19 cellular contexts compared by ENCODE assay signal in genomic region chr10:72068126-72068765, GRCh38. TPM values are rescaled to one million over a fixed set of nuclear protein-coding genes. Genes with fewer than 3 reads are reported as not detected.
DNase-seq lines count a peak whose midpoint lies in the region; ATAC-seq and TF ChIP-seq lines count a peak whose summit lies in the region.
"Had no signal": no experiment of that assay in that cellular context is flagged by ENCODE, and none has a peak within 500 bp of the region (broad histone marks: within the 10 kb centered on the region; RNA-seq: fewer than 3 reads in every experiment).

No MANE protein-coding gene starts in this region.

- H3K27ac Mint-ChIP-seq in activated CD8-positive, alpha-beta T cell treated with anti-CD3 and anti-CD28 coated beads for 36 hours, result peak overlapping the region; percentile 64
- H3K27ac Mint-ChIP-seq in activated CD8-positive, alpha-beta T cell treated with anti-CD3 and anti-CD28 coated beads, Interleukin-2, amount 10 ng/mL, durations not matched to agents 7 days and 5 days, result no peak overlapping the region
- peak overlapping the region; percentile 93 for H3K27ac Mint-ChIP-seq in central memory CD8-positive, alpha-beta T cell (ENCODE audit: low read depth)
- H3K27ac Mint-ChIP-seq in WTC11, result no peak overlapping the region; the same call in 1 of the 2 replicates

- no peak overlapping the region for H3K4me3 Mint-ChIP-seq in activated CD8-positive, alpha-beta T cell treated with anti-CD3 and anti-CD28 coated beads for 36 hours
- no peak overlapping the region for H3K4me3 Mint-ChIP-seq in activated CD8-positive, alpha-beta T cell treated with anti-CD3 and anti-CD28 coated beads, Interleukin-2, amount 10 ng/mL, durations not matched to agents 7 days and 5 days
- no peak overlapping the region for H3K4me3 Mint-ChIP-seq in central memory CD8-positive, alpha-beta T cell
- H3K4me3 Mint-ChIP-seq in WTC11, result no peak overlapping the region
- H3K4me3 Mint-ChIP-seq: endodermal cell had no signal

- H3K4me1 ChIP-seq in HEK293 (ENCODE audit: control insufficient read depth, insufficient read depth, low read length) (0 out of 2 replicates have a peak, but pooled peaks cover 4% of the 10 kb centered on the region), osteoblast (ENCODE audit: insufficient read depth, low read length) (no peaks in the 10 kb centered on the region)
- H3K4me1 ChIP-seq: suprapubic skin had no signal

- peaks cover 19% of the 10 kb centered on the region for H3K27me3 ChIP-seq in osteoblast (ENCODE audit: insufficient read depth, low read length)
- H3K27me3 ChIP-seq: spleen, suprapubic skin had no signal

- no peaks in the 10 kb centered on the region for H4K20me1 ChIP-seq in osteoblast (ENCODE audit: insufficient read depth, low read length)

- H3K79me2 ChIP-seq in osteoblast (ENCODE audit: insufficient read depth, low read length), result no peaks in the 10 kb centered on the region

- no peak for ATAC-seq in activated CD8-positive, alpha-beta T cell treated with anti-CD3 and anti-CD28 coated beads for 36 hours
- no peak for ATAC-seq in activated CD8-positive, alpha-beta T cell treated with anti-CD3 and anti-CD28 coated beads, Interleukin-2, amount 10 ng/mL, durations not matched to agents 7 days and 5 days
- peak; percentile 11 for ATAC-seq in central memory CD8-positive, alpha-beta T cell (replicated peaks; ENCODE audit: extremely low read depth, poor library complexity, severe bottlenecking)
- ATAC-seq in WTC11 (no peak), HG03025 (IDR thresholded peaks at IDR 0.05; ENCODE audit: low FRiP score, unreplicated experiment) (no peak)

- H3K9me3 ChIP-seq in HEK293 (ENCODE audit: control insufficient read depth, insufficient read depth, low read depth, low read length) (no peaks in the 10 kb centered on the region), osteoblast (ENCODE audit: low read depth, low read length) (no peaks in the 10 kb centered on the region)
- H3K9me3 ChIP-seq: spleen, suprapubic skin had no signal

- CTCF ChIA-PET in activated CD8-positive, alpha-beta T cell treated with anti-CD3 and anti-CD28 coated beads for 36 hours (lab: Charles Lee), result interaction anchor here (1.3 to 1.9 kb wide), 2 partner anchors 16 to 19 kb away, joined by 3 to 9 read pairs; no protein-coding TSS in a partner anchor
- CTCF ChIA-PET in activated CD8-positive, alpha-beta T cell treated with anti-CD3 and anti-CD28 coated beads, Interleukin-2, amount 10 ng/mL, durations not matched to agents 7 days and 5 days (lab: Charles Lee), result interaction anchor here (1.2 to 1.6 kb wide), 3 partner anchors 8 to 272 kb away, joined by 4 read pairs; no protein-coding TSS in a partner anchor
- CTCF ChIA-PET in HEK293 (lab: Yijun Ruan, JAX) (interaction anchor here (0.5 to 2.8 kb wide), 6 partner anchors 8 to 232 kb away, joined by 3 to 16 read pairs (median 4); no protein-coding TSS in a partner anchor), WTC11 (lab: Charles Lee) (interaction anchor here (1.5 to 6.7 kb wide), 5 partner anchors 11 to 264 kb away, joined by 4 to 84 read pairs (median 5); no protein-coding TSS in a partner anchor)

- POLR2A ChIA-PET in activated CD8-positive, alpha-beta T cell treated with anti-CD3 and anti-CD28 coated beads for 36 hours (lab: Charles Lee), result interaction anchor here (0.9 to 2.9 kb wide), 3 partner anchors 10 to 154 kb away, joined by 3 to 13 read pairs (median 6); no protein-coding TSS in a partner anchor
- POLR2A ChIA-PET in activated CD8-positive, alpha-beta T cell treated with anti-CD3 and anti-CD28 coated beads, Interleukin-2, amount 10 ng/mL, durations not matched to agents 7 days and 5 days (lab: Charles Lee), result interaction anchor here (1.1 to 1.2 kb wide), 2 partner anchors 8 to 11 kb away, joined by 3 read pairs; no protein-coding TSS in a partner anchor
- POLR2A ChIA-PET in HEK293 (lab: Yijun Ruan, JAX) (no interaction called here), WTC11 (lab: Charles Lee) (no interaction called here)

- H3K27ac ChIP-seq in HEK293 (ENCODE audit: extremely low read depth, low read depth, low read length) (no peak overlapping the region), osteoblast (ENCODE audit: low read depth, low read length) (no peak overlapping the region)
- H3K27ac ChIP-seq: suprapubic skin had no signal

- peaks cover 64% of the 10 kb centered on the region for H3K36me3 Mint-ChIP-seq in activated CD8-positive, alpha-beta T cell treated with anti-CD3 and anti-CD28 coated beads for 36 hours (ENCODE audit: low read depth)
- peaks cover 80% of the 10 kb centered on the region for H3K36me3 Mint-ChIP-seq in activated CD8-positive, alpha-beta T cell treated with anti-CD3 and anti-CD28 coated beads, Interleukin-2, amount 10 ng/mL, durations not matched to agents 7 days and 5 days (ENCODE audit: low read depth)
- peaks cover 90% of the 10 kb centered on the region for H3K36me3 Mint-ChIP-seq in central memory CD8-positive, alpha-beta T cell (ENCODE audit: insufficient read depth)
- H3K36me3 Mint-ChIP-seq in WTC11, result no peaks in the 10 kb centered on the region

- no peak overlapping the region for H3K4me2 ChIP-seq in osteoblast (ENCODE audit: insufficient read depth, low read length)
- H3K4me2 ChIP-seq: A549 had no signal

- H2AFZ ChIP-seq in osteoblast (ENCODE audit: low read length), result no peak overlapping the region

- H3K36me3 ChIP-seq in HEK293 (ENCODE audit: control insufficient read depth in 2 of 2, insufficient read depth in 1 of 2, low read length in 2 of 2) (no peaks in the 10 kb centered on the region), osteoblast (ENCODE audit: insufficient read depth, low read length) (no peaks in the 10 kb centered on the region)
- H3K36me3 ChIP-seq: suprapubic skin had no signal

- H3K9me3 Mint-ChIP-seq in activated CD8-positive, alpha-beta T cell treated with anti-CD3 and anti-CD28 coated beads for 36 hours, result peaks cover 1% of the 10 kb centered on the region
- H3K9me3 Mint-ChIP-seq in activated CD8-positive, alpha-beta T cell treated with anti-CD3 and anti-CD28 coated beads, Interleukin-2, amount 10 ng/mL, durations not matched to agents 7 days and 5 days (ENCODE audit: insufficient read depth), result no peaks in the 10 kb centered on the region
- H3K9me3 Mint-ChIP-seq in central memory CD8-positive, alpha-beta T cell, result no peaks in the 10 kb centered on the region
- 0 out of 2 replicates have a peak, but pooled peaks cover 4% of the 10 kb centered on the region for H3K9me3 Mint-ChIP-seq in WTC11
- H3K9me3 Mint-ChIP-seq: endodermal cell had no signal

- TF ChIP-seq CTCF in activated CD8-positive, alpha-beta T cell treated with anti-CD3 and anti-CD28 coated beads for 36 hours (IDR thresholded peaks at IDR 0.05), result no peak
- no peak for TF ChIP-seq CTCF in HEK293 (tag by site-specific recombination; IDR thresholded peaks at IDR 0.05)
- TF ChIP-seq CTCF in osteoblast (IDR thresholded peaks at IDR 0.05; ENCODE audit: extremely low read depth, low read depth, low read length), result no peak
- no peak for TF ChIP-seq CTCF in WTC11 (IDR thresholded peaks at IDR 0.05)

- H3K4me3 ChIP-seq in HEK293 (ENCODE audit: low read depth, low read length), result no peak overlapping the region
- H3K4me3 ChIP-seq in osteoblast (ENCODE audit: insufficient read depth, low read length), result no peak overlapping the region
- H3K4me3 ChIP-seq: A549, spleen, suprapubic skin had no signal

- H3K4me1 Mint-ChIP-seq in activated CD8-positive, alpha-beta T cell treated with anti-CD3 and anti-CD28 coated beads for 36 hours (ENCODE audit: low read depth), result peaks cover 36% of the 10 kb centered on the region
- H3K4me1 Mint-ChIP-seq in activated CD8-positive, alpha-beta T cell treated with anti-CD3 and anti-CD28 coated beads, Interleukin-2, amount 10 ng/mL, durations not matched to agents 7 days and 5 days (ENCODE audit: low read depth), result peaks cover 28% of the 10 kb centered on the region
- H3K4me1 Mint-ChIP-seq in central memory CD8-positive, alpha-beta T cell, result peaks cover 34% of the 10 kb centered on the region
- peaks cover 5% of the 10 kb centered on the region for H3K4me1 Mint-ChIP-seq in WTC11
- H3K4me1 Mint-ChIP-seq: endodermal cell had no signal

- DNase-seq in activated CD8-positive, alpha-beta T cell treated with anti-CD3 and anti-CD28 coated beads for 36 hours, result no peak
- DNase-seq in activated CD8-positive, alpha-beta T cell treated with anti-CD3 and anti-CD28 coated beads, Interleukin-2, amount 10 ng/mL, durations not matched to agents 7 days and 5 days, result no peak
- DNase-seq in central memory CD8-positive, alpha-beta T cell (ENCODE audit: low spot score in 2 of 2), result no peak
- DNase-seq in osteoblast (ENCODE audit: insufficient read length, low spot score, missing footprints) (peak; percentile 71), WTC11 (ENCODE audit: low spot score) (no peak), NCI-H1436 treated with DMSO at 0.1 percent for 48 hours (lab: John Stamatoyannopoulos, UW) (no peak)
- DNase-seq: activated CD4-positive, CD25-positive, alpha-beta regulatory T cell; activated effector memory CD4-positive, alpha-beta T cell treated with anti-CD3 and anti-CD28 coated beads, Interleukin-2, amount 50 U/mL, for 16 hours; endodermal cell; NCI-H1092; NCI-H2029 treated with DMSO at 0.1 percent for 48 hours; NCI-H510A; NK-92 treated with Interleukin-12 subunit alpha and Interleukin-12 subunit beta, amount 100 ng/mL, for 24 hours; nucleus accumbens had no signal

- no peaks in the 10 kb centered on the region for H3K27me3 Mint-ChIP-seq in activated CD8-positive, alpha-beta T cell treated with anti-CD3 and anti-CD28 coated beads for 36 hours
- no peaks in the 10 kb centered on the region for H3K27me3 Mint-ChIP-seq in activated CD8-positive, alpha-beta T cell treated with anti-CD3 and anti-CD28 coated beads, Interleukin-2, amount 10 ng/mL, durations not matched to agents 7 days and 5 days (ENCODE audit: low read depth)
- no peaks in the 10 kb centered on the region for H3K27me3 Mint-ChIP-seq in central memory CD8-positive, alpha-beta T cell
- no peaks in the 10 kb centered on the region for H3K27me3 Mint-ChIP-seq in WTC11 (ENCODE audit: low read depth)

- intact Hi-C loops in activated CD8-positive, alpha-beta T cell treated with anti-CD3 and anti-CD28 coated beads for 36 hours (cut with micrococcal nuclease), result no loop called here

TF ChIP-seq in HEK293, 187 proteins besides CTCF, POLR2A, EP300 and RAD21:
- TF ChIP-seq SCRT2 (tag by site-specific recombination; IDR thresholded peaks at IDR 0.05) (peak; percentile 93), ZNF423 (tag by site-specific recombination; IDR thresholded peaks at IDR 0.05) (no peak)

RNA-seq across cellular contexts. Expression of gene SPOCK2, which starts 20.1 kb away (rescaled TPM):
- 100 to 1,000 TPM; 134 to 135 TPM for total RNA-seq in activated CD8-positive, alpha-beta T cell treated with anti-CD3 and anti-CD28 coated beads for 36 hours
- 100 to 1,000 TPM; 261 to 268 TPM for total RNA-seq in activated CD8-positive, alpha-beta T cell treated with anti-CD3 and anti-CD28 coated beads, Interleukin-2, amount 10 ng/mL, durations not matched to agents 7 days and 5 days
- 0.36 and 0.59 TPM in 2 replicates for total RNA-seq in osteoblast
- total RNA-seq in WTC11 (2021), result 4.0 to 4.7 TPM (median 4.1 TPM) in 3 replicates

Comparison
In these comparisons a context has a peak if more than half of its experiments do, and no peak if none do; other contexts are left out.
1. H3K27ac Mint-ChIP-seq: peak in activated CD8-positive, alpha-beta T cell treated with anti-CD3 and anti-CD28 coated beads for 36 hours (single experiment) and central memory CD8-positive, alpha-beta T cell (single experiment); none in activated CD8-positive, alpha-beta T cell treated with anti-CD3 and anti-CD28 coated beads, Interleukin-2, amount 10 ng/mL, durations not matched to agents 7 days and 5 days (single experiment) and WTC11 (single experiment).
2. RNA of gene SPOCK2, which starts 20.1 kb away (total RNA-seq): 261 to 268 TPM in activated CD8-positive, alpha-beta T cell treated with anti-CD3 and anti-CD28 coated beads, Interleukin-2, amount 10 ng/mL, durations not matched to agents 7 days and 5 days and 134 to 135 TPM in activated CD8-positive, alpha-beta T cell treated with anti-CD3 and anti-CD28 coated beads for 36 hours; 4.0 to 4.7 TPM in WTC11 and 0.36 to 0.59 TPM in osteoblast; every median in the first group is over 10 times any median in the second.
3. POLR2A ChIA-PET loops: an anchor here in activated CD8-positive, alpha-beta T cell treated with anti-CD3 and anti-CD28 coated beads for 36 hours (0.9 to 2.9 kb wide) and activated CD8-positive, alpha-beta T cell treated with anti-CD3 and anti-CD28 coated beads, Interleukin-2, amount 10 ng/mL, durations not matched to agents 7 days and 5 days (1.1 to 1.2 kb wide); none called in HEK293 and WTC11.